In the genomic region with DNA sequence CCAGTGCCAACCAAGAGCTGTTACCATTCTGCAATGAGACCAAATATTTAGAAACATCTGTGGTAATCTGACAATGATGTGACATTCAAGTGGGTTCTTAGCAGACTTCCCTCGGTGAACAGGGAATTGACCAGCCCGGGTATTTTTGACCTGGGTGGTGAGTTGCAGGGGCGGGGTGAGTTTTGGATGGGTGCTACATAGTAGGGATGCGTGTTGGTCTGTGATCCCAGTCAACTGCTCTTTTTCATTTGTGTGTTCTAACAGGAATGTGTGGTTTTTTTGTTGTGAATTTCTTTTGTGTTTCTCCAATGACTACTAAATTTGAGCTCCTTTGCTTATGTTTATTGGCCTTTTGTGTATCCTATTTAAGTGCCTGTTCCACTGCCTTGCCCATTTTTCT, we compare ENCODE assay signal across 35 cellular contexts.
DNase-seq lines count a peak whose midpoint lies in the region; ATAC-seq and TF ChIP-seq lines count a peak whose summit lies in the region.
"Had no signal": no experiment of that assay in that cellular context is flagged by ENCODE, and none has a peak within 500 bp of the region (broad histone marks: within the 10 kb centered on the region; RNA-seq: fewer than 3 reads in every experiment).

No MANE protein-coding gene starts in this region.

- H3K27me3 ChIP-seq in AG04450 (ENCODE audit: control insufficient read depth, insufficient read depth, low read length) (peaks cover 2% of the 10 kb centered on the region), SJSA1 (replicated peaks) (no peaks in the 10 kb centered on the region)
- H3K27me3 ChIP-seq: BE2C; BLaER1; BLaER1 treated with 17β-estradiol and CSF1 and Interleukin-3, amounts not matched to agents 10 nM and 100 nM had no signal

- CTCF ChIA-PET in AG04450 (lab: Charles Lee): no interaction called here

- DNase-seq in AG04450 (ENCODE audit: low read depth, low spot score): no peak
- peak; percentile 61 to 66 for DNase-seq in SJSA1 (ENCODE audit: low read depth in 1 of 2, low spot score in 2 of 2)
- DNase-seq in osteocyte (ENCODE audit: extremely low spot score, unreplicated experiment): no peak
- DNase-seq in NCI-H2029 treated with DMSO at 0.1 percent for 48 hours (lab: John Stamatoyannopoulos, UW): no peak
- DNase-seq in SW 1271 (lab: John Stamatoyannopoulos, UW): no peak
- DNase-seq in activated CD4-positive, alpha-beta T cell treated with anti-CD3 and anti-CD28 coated beads for 48 hours: no peak
- DNase-seq: 8988T; ACHN; AML-193; BE2C; C1 segment of cervical spinal cord; Caco-2; Calu3; CD4-positive, alpha-beta memory T cell; CD4-positive, alpha-beta T cell; CD4-positive, CD25-positive, alpha-beta regulatory T cell; CD8-positive, alpha-beta memory T cell; CD8-positive, alpha-beta T cell; COR-L47; DMS 273 treated with DMSO at 0.1 percent for 48 hours; DMS153; DMS53; DMS79; DMS79 treated with DMSO at 0.1 percent for 48 hours; DND-41; EL had no signal

- H3K9me3 Mint-ChIP-seq in nephron (peaks cover 29% of the 10 kb centered on the region), osteocyte (ENCODE audit: unreplicated experiment) (peaks cover 13% of the 10 kb centered on the region)

- H3K9me3 ChIP-seq in AG04450 (ENCODE audit: control insufficient read depth, insufficient read depth, low read length) (peaks cover under 1% of the 10 kb centered on the region; the same call in 1 of the 2 replicates), SJSA1 (replicated peaks) (0 out of 2 replicates have a peak, but pooled peaks cover 5% of the 10 kb centered on the region)
- H3K9me3 ChIP-seq: BE2C had no signal

- H3K27ac ChIP-seq in AG04450 (ENCODE audit: low read depth, low read length): peak overlapping the region; percentile 11
- H3K27ac ChIP-seq in SJSA1: peak overlapping the region; percentile 82
- H3K27ac ChIP-seq: 22Rv1; A549; BLaER1; BLaER1 treated with 17β-estradiol and CSF1 and Interleukin-3, amounts not matched to agents 10 nM and 100 nM; C4-2B had no signal

- no peak for TF ChIP-seq CTCF in AG04450 (IDR thresholded peaks at IDR 0.05; ENCODE audit: low read depth, low read length)
- TF ChIP-seq CTCF in nephron (IDR thresholded peaks at IDR 0.05; ENCODE audit: unreplicated experiment in 3 of 3): no peak
- TF ChIP-seq CTCF in osteocyte (IDR thresholded peaks at IDR 0.05): no peak

- H3K36me3 ChIP-seq in SJSA1: no peaks in the 10 kb centered on the region
- H3K36me3 ChIP-seq: BE2C, BLaER1 had no signal

- H3K4me3 ChIP-seq in AG04450 (ENCODE audit: low read depth, low read length) (no peak overlapping the region), SJSA1 (no peak overlapping the region)
- H3K4me3 ChIP-seq: A549; BLaER1; BLaER1 treated with 17β-estradiol and CSF1 and Interleukin-3, amounts not matched to agents 10 nM and 100 nM had no signal

- peaks cover 1% of the 10 kb centered on the region for H3K27me3 Mint-ChIP-seq in nephron (ENCODE audit: low read depth)
- no peaks in the 10 kb centered on the region for H3K27me3 Mint-ChIP-seq in osteocyte (ENCODE audit: unreplicated experiment)
- H3K27me3 Mint-ChIP-seq: B cell; CD4-positive, CD25-positive, alpha-beta regulatory T cell had no signal

- H3K27ac Mint-ChIP-seq in nephron (peak overlapping the region in 2 of 3 experiments; percentile 69 to 80), osteocyte (ENCODE audit: unreplicated experiment) (peak overlapping the region; percentile 82)
- H3K27ac Mint-ChIP-seq: B cell; CD14-positive monocyte; CD4-positive, alpha-beta memory T cell; CD4-positive, alpha-beta T cell; CD4-positive, CD25-positive, alpha-beta regulatory T cell; CD8-positive, alpha-beta memory T cell; CD8-positive, alpha-beta T cell had no signal

- POLR2A ChIA-PET in AG04450 (lab: Yijun Ruan, JAX): no interaction called here

- no peak for ATAC-seq in GM18868 (IDR thresholded peaks at IDR 0.05; ENCODE audit: unreplicated experiment)
- ATAC-seq: A549; CD8-positive, alpha-beta T cell had no signal

- H3K4me1 ChIP-seq in SJSA1 (replicated peaks): peaks cover 34% of the 10 kb centered on the region
- H3K4me1 ChIP-seq: A549, BE2C, Caco-2 had no signal

- peaks cover 19% of the 10 kb centered on the region for H3K4me1 Mint-ChIP-seq in nephron
- H3K4me1 Mint-ChIP-seq in osteocyte (ENCODE audit: unreplicated experiment): peaks cover 46% of the 10 kb centered on the region
- H3K4me1 Mint-ChIP-seq: B cell; CD4-positive, alpha-beta memory T cell; CD4-positive, CD25-positive, alpha-beta regulatory T cell; CD8-positive, alpha-beta memory T cell had no signal

- H3K4me3 Mint-ChIP-seq in nephron: no peak overlapping the region
- H3K4me3 Mint-ChIP-seq in osteocyte (ENCODE audit: unreplicated experiment): no peak overlapping the region
- H3K4me3 Mint-ChIP-seq: B cell; CD14-positive monocyte; CD4-positive, alpha-beta memory T cell; CD4-positive, alpha-beta T cell; CD4-positive, CD25-positive, alpha-beta regulatory T cell; CD8-positive, alpha-beta memory T cell; CD8-positive, alpha-beta T cell had no signal

- H3K36me3 Mint-ChIP-seq in nephron (ENCODE audit: low read depth) (peaks cover 5% of the 10 kb centered on the region), osteocyte (ENCODE audit: unreplicated experiment) (peaks cover 12% of the 10 kb centered on the region)
- H3K36me3 Mint-ChIP-seq: CD4-positive, alpha-beta memory T cell; CD4-positive, CD25-positive, alpha-beta regulatory T cell; CD8-positive, alpha-beta T cell had no signal

Comparison
In these comparisons a context has a peak if more than half of its experiments do, and no peak if none do; other contexts are left out.
1. DNase-seq: peak in SJSA1 (2 of 2); none in AG04450 (single experiment), osteocyte (single experiment), NCI-H2029 treated with DMSO at 0.1 percent for 48 hours (single experiment), SW 1271 (0 of 2) and activated CD4-positive, alpha-beta T cell treated with anti-CD3 and anti-CD28 coated beads for 48 hours (single experiment).